In genomic region chr10:132389631-132390454, GRCh38 we compare ENCODE assay signal across 2 cellular contexts.
A peak's percentile ranks its signal among the peaks of the same experiment; 100 is the strongest.
TF ChIP-seq lines count a peak whose summit lies in the region.

No MANE protein-coding gene starts in this region.

TF ChIP-seq in HEK293, 187 proteins besides CTCF, POLR2A, EP300 and RAD21:
- TF ChIP-seq, protein P1, sequence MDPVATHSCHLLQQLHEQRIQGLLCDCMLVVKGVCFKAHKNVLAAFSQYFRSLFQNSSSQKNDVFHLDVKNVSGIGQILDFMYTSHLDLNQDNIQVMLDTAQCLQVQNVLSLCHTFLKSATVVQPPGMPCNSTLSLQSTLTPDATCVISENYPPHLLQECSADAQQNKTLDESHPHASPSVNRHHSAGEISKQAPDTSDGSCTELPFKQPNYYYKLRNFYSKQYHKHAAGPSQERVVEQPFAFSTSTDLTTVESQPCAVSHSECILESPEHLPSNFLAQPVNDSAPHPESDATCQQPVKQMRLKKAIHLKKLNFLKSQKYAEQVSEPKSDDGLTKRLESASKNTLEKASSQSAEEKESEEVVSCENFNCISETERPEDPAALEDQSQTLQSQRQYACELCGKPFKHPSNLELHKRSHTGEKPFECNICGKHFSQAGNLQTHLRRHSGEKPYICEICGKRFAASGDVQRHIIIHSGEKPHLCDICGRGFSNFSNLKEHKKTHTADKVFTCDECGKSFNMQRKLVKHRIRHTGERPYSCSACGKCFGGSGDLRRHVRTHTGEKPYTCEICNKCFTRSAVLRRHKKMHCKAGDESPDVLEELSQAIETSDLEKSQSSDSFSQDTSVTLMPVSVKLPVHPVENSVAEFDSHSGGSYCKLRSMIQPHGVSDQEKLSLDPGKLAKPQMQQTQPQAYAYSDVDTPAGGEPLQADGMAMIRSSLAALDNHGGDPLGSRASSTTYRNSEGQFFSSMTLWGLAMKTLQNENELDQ (tag by site-specific recombination; IDR thresholded peaks at IDR 0.05; ENCODE audit: low read depth) = no peak
- TF ChIP-seq GLIS1 (tag by site-specific recombination; IDR thresholded peaks at IDR 0.05) = no peak; the same call in none of the 2 replicates
- TF ChIP-seq SP3 (tag by site-specific recombination; IDR thresholded peaks at IDR 0.05) = peak; percentile 53
- 0 out of 2 replicates have a peak, but pooled peaks have one; percentile 16 for TF ChIP-seq KLF9 (tag by site-specific recombination; IDR thresholded peaks at IDR 0.05; ENCODE audit: low read depth)
- no peak for TF ChIP-seq ZNF549 (tag by site-specific recombination; IDR thresholded peaks at IDR 0.05)
- TF ChIP-seq ZBTB48 (tag by site-specific recombination; IDR thresholded peaks at IDR 0.05) = peak; percentile 88
- no peak for TF ChIP-seq ZNF791 (tag by site-specific recombination; IDR thresholded peaks at IDR 0.05)
- TF ChIP-seq ZNF449 (tag by site-specific recombination; IDR thresholded peaks at IDR 0.05) = peak; percentile 78
- TF ChIP-seq SP2 (tag by site-specific recombination; IDR thresholded peaks at IDR 0.05) = 0 out of 2 replicates have a peak, but pooled peaks have one; percentile 7
- TF ChIP-seq ZIC2 (tag by site-specific recombination; IDR thresholded peaks at IDR 0.05) = 0 out of 2 replicates have a peak, but pooled peaks have one; percentile 42
TF ChIP-seq in HEK293: peak in this region for 6.

TF ChIP-seq in GM12878, 131 proteins besides CTCF, POLR2A, EP300 and RAD21:
- no peak for TF ChIP-seq TBL1XR1 (IDR thresholded peaks at IDR 0.05; ENCODE audit: low read depth, low read length)
- TF ChIP-seq IRF5 (IDR thresholded peaks at IDR 0.05; ENCODE audit: borderline replicate concordance) = no peak
- no peak for TF ChIP-seq BRCA1 (IDR thresholded peaks at IDR 0.05; ENCODE audit: low read depth, low read length)
- TF ChIP-seq CUX1 (IDR thresholded peaks at IDR 0.05; ENCODE audit: insufficient replicate concordance, low read depth, low read length) = no peak
